13 cellular contexts compared by ENCODE assay signal in genomic region chr15:31304736-31305365, GRCh38.
A peak's percentile ranks its signal among the peaks of the same experiment; 100 is the strongest.
DNase-seq lines count a peak whose midpoint lies in the region; ATAC-seq and TF ChIP-seq lines count a peak whose summit lies in the region.
"Had no signal": no experiment of that assay in that cellular context is flagged by ENCODE, and none has a peak within 500 bp of the region (broad histone marks: within the 10 kb centered on the region; RNA-seq: fewer than 3 reads in every experiment).

No MANE protein-coding gene starts in this region.

- peak; percentile 57 to 77 for DNase-seq in NCI-H524 (lab: John Stamatoyannopoulos, UW)
- no peak for DNase-seq in NCI-H524 treated with DMSO at 0.1 percent for 48 hours (lab: John Stamatoyannopoulos, UW)
- DNase-seq in NCI-H2107 treated with DMSO at 0.1 percent for 48 hours (lab: John Stamatoyannopoulos, UW; ENCODE audit: unreplicated experiment) = peak; percentile 75
- peak; percentile 28 for DNase-seq in choroid plexus epithelial cell (ENCODE audit: low read depth)
- DNase-seq: ACHN; activated CD4-positive, alpha-beta T cell treated with anti-CD3 and anti-CD28 coated beads, Interleukin-2, amount 10 ng/mL, durations not matched to agents 24 days and 14 days; left lung had no signal

- no peak overlapping the region for H3K4me3 ChIP-seq in choroid plexus epithelial cell (ENCODE audit: low read depth, low read length)
- H3K4me3 ChIP-seq: ascending aorta, left lung, right lobe of liver had no signal

- no peak overlapping the region for H3K4me3 Mint-ChIP-seq in stimulated activated memory B cell treated with anti-CD40 and anti-IgM and Interleukin-4, amounts not matched to agents 10 μg/mL and 1 μg/mL and 100 μg/mL, for 72 hours
- H3K4me3 Mint-ChIP-seq: activated CD4-positive, alpha-beta T cell treated with anti-CD3 and anti-CD28 coated beads, Interleukin-2, amount 10 ng/mL, durations not matched to agents 24 days and 14 days had no signal

- H3K9me3 Mint-ChIP-seq in stimulated activated memory B cell treated with anti-CD40 and anti-IgM and Interleukin-4, amounts not matched to agents 10 μg/mL and 1 μg/mL and 100 μg/mL, for 72 hours = no peaks in the 10 kb centered on the region
- H3K9me3 Mint-ChIP-seq: activated CD4-positive, alpha-beta T cell treated with anti-CD3 and anti-CD28 coated beads, Interleukin-2, amount 10 ng/mL, durations not matched to agents 24 days and 14 days had no signal

- peaks cover 51% of the 10 kb centered on the region for H3K4me1 Mint-ChIP-seq in stimulated activated memory B cell treated with anti-CD40 and anti-IgM and Interleukin-4, amounts not matched to agents 10 μg/mL and 1 μg/mL and 100 μg/mL, for 72 hours

- no peak for ATAC-seq in stimulated activated memory B cell treated with anti-CD40 and anti-IgM and Interleukin-4, amounts not matched to agents 10 μg/mL and 1 μg/mL and 100 μg/mL, for 72 hours
- ATAC-seq in HG02678 (IDR thresholded peaks at IDR 0.05; ENCODE audit: unreplicated experiment) (no peak), HG03457 (IDR thresholded peaks at IDR 0.05; ENCODE audit: unreplicated experiment) (no peak), GM21367 (IDR thresholded peaks at IDR 0.05; ENCODE audit: unreplicated experiment) (no peak)
- ATAC-seq: left lung had no signal

- no peaks in the 10 kb centered on the region for H3K36me3 Mint-ChIP-seq in stimulated activated memory B cell treated with anti-CD40 and anti-IgM and Interleukin-4, amounts not matched to agents 10 μg/mL and 1 μg/mL and 100 μg/mL, for 72 hours

- H3K27ac Mint-ChIP-seq in stimulated activated memory B cell treated with anti-CD40 and anti-IgM and Interleukin-4, amounts not matched to agents 10 μg/mL and 1 μg/mL and 100 μg/mL, for 72 hours = peak overlapping the region; percentile 20
- H3K27ac Mint-ChIP-seq: activated CD4-positive, alpha-beta T cell treated with anti-CD3 and anti-CD28 coated beads, Interleukin-2, amount 10 ng/mL, durations not matched to agents 24 days and 14 days had no signal

- no peaks in the 10 kb centered on the region for H3K27me3 Mint-ChIP-seq in stimulated activated memory B cell treated with anti-CD40 and anti-IgM and Interleukin-4, amounts not matched to agents 10 μg/mL and 1 μg/mL and 100 μg/mL, for 72 hours

- TF ChIP-seq CTCF in choroid plexus epithelial cell (conservative IDR thresholded peaks at IDR 0.05; ENCODE audit: low read depth, low read length) = no peak
